31 cellular contexts compared by ENCODE assay signal in the genomic region with DNA sequence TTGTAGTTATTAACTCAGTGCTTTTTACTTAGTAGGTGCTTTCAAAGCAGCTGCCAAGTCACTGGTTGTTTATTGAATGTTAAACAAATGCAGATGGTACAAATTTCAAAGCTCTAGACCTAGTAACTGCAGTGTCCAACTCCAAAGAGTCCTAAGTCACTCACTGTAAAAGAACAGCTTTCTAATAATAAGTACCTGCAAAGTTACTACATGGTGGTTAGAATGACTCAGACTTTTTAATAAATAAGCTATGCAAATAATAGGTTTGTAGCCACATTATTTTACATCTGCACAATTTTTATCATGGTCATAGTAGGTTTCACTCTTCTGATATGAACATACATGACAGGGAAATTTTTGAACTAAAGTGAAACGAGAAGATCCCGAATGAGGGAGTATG.
"Had no signal": no experiment of that assay in that cellular context is flagged by ENCODE, and none has a peak within 500 bp of the region (broad histone marks: within the 10 kb centered on the region; RNA-seq: fewer than 3 reads in every experiment).

No MANE protein-coding gene starts in this region.

- H3K4me3 ChIP-seq: SJCRH30, SK-N-MC had no signal

- H3K27ac ChIP-seq: brain microvascular endothelial cell, SJCRH30, SK-N-MC, WERI-Rb-1 had no signal

- H3K9me3 ChIP-seq: SJCRH30 had no signal

- H3K36me3 ChIP-seq: brain microvascular endothelial cell, SJCRH30, WERI-Rb-1 had no signal

- DNase-seq: activated CD4-positive, alpha-beta T cell treated with anti-CD3 and anti-CD28 coated beads for 1 hour; activated CD4-positive, alpha-beta T cell treated with anti-CD3 and anti-CD28 coated beads for 48 hours; activated CD4-positive, CD25-positive, alpha-beta regulatory T cell; activated CD8-positive, alpha-beta T cell treated with anti-CD3 and anti-CD28 coated beads for 36 hours; activated effector memory CD4-positive, alpha-beta T cell treated with anti-CD3 and anti-CD28 coated beads, Interleukin-2, amount 50 U/mL, for 16 hours; activated naive CD4-positive, alpha-beta T cell; activated naive CD4-positive, alpha-beta T cell treated with anti-CD3 and anti-CD28 coated beads, Interleukin-2, amount 50 U/mL, for 16 hours; activated naive CD8-positive, alpha-beta T cell treated with anti-CD3 and anti-CD28 coated beads for 36 hours; activated T-cell treated with anti-CD3 and anti-CD28 coated beads, Interleukin-2, amount 50 U/mL, for 1 hour; activated T-cell treated with anti-CD3 and anti-CD28 coated beads, Interleukin-2, amount 50 U/mL, for 72 hours; amniotic stem cell; aorta; brain microvascular endothelial cell; central memory CD4-positive, alpha-beta T cell; MM.1S; MV-4-11; NCI-H1092; NCI-H1436 treated with DMSO at 0.1 percent for 48 hours; NCI-H1694 treated with DMSO at 0.1 percent for 48 hours; NCI-H2029; NCI-H510A; NCI-H526; NCI-H748 treated with DMSO at 0.1 percent for 48 hours; OCI-M1; SHP77; SJCRH30; T1000; WERI-Rb-1 had no signal

- H3K4me1 ChIP-seq: SJCRH30 had no signal

- H3K27me3 ChIP-seq: brain microvascular endothelial cell, SJCRH30 had no signal

- ATAC-seq: activated CD8-positive, alpha-beta T cell treated with anti-CD3 and anti-CD28 coated beads for 36 hours; activated T-cell treated with anti-CD3 and anti-CD28 coated beads, Interleukin-2, amount 50 U/mL, for 72 hours; activated T-helper 17 cell treated with anti-CD3 and anti-CD28 coated beads, Interleukin-2, amount 50 U/mL, for 72 hours; Panc1 had no signal
